Comparison of ENCODE assay signal across 15 cellular contexts in genomic region chr17:33039874-33040273, GRCh38. TPM values are rescaled to one million over a fixed set of nuclear protein-coding genes. Genes with fewer than 3 reads are reported as not detected.
DNase-seq lines count a peak whose midpoint lies in the region; ATAC-seq and TF ChIP-seq lines count a peak whose summit lies in the region.
"Had no signal": no experiment of that assay in that cellular context is flagged by ENCODE, and none has a peak within 500 bp of the region (broad histone marks: within the 10 kb centered on the region; RNA-seq: fewer than 3 reads in every experiment).

No MANE protein-coding gene starts in this region.

- no peak overlapping the region for H2AFZ ChIP-seq in osteoblast (ENCODE audit: low read length)
- H2AFZ ChIP-seq: neural progenitor cell had no signal

- no peak overlapping the region for H3K4me3 ChIP-seq in SK-N-MC
- no peak overlapping the region for H3K4me3 ChIP-seq in osteoblast (ENCODE audit: insufficient read depth, low read length)
- H3K4me3 ChIP-seq: neural progenitor cell, skin epidermis had no signal

- no peak for ATAC-seq in GM21786 (IDR thresholded peaks at IDR 0.05; ENCODE audit: unreplicated experiment)
- ATAC-seq: activated naive CD4-positive, alpha-beta T cell treated with anti-CD3 and anti-CD28 coated beads, Interleukin-2, amount 50 U/mL, for 72 hours had no signal

- H3K4me2 ChIP-seq in osteoblast (ENCODE audit: insufficient read depth, low read length): no peak overlapping the region
- H3K4me2 ChIP-seq: neural progenitor cell had no signal

- POLR2A ChIA-PET in GM10248 (lab: Yijun Ruan, JAX): no interaction called here

- H3K79me2 ChIP-seq in osteoblast (ENCODE audit: insufficient read depth, low read length): no peaks in the 10 kb centered on the region

- H3K27ac ChIP-seq in SK-N-MC (no peak overlapping the region), osteoblast (ENCODE audit: low read depth, low read length) (no peak overlapping the region)
- H3K27ac ChIP-seq: neural progenitor cell, skin epidermis, VCaP had no signal

- DNase-seq in ELR (ENCODE audit: low read depth): peak; percentile 20
- peak; percentile 34 for DNase-seq in SK-N-MC (ENCODE audit: low read depth, low spot score)
- peak; percentile 10 for DNase-seq in fibroblast of the conjunctiva (ENCODE audit: low read depth)
- DNase-seq in osteoblast (ENCODE audit: insufficient read length, low spot score, missing footprints): peak; percentile 83
- DNase-seq in GM10248 (ENCODE audit: extremely low spot score): no peak
- DNase-seq in dedifferentiated amniotic fluid mesenchymal stem cell (ENCODE audit: extremely low spot score): no peak
- no peak for DNase-seq in UCSD-AML1 (lab: John Stamatoyannopoulos, UW; ENCODE audit: unreplicated experiment)
- DNase-seq: KG1, NCI-H146 had no signal

- no peaks in the 10 kb centered on the region for H3K4me1 ChIP-seq in osteoblast (ENCODE audit: insufficient read depth, low read length)
- H3K4me1 ChIP-seq: neural progenitor cell had no signal

- H3K9me3 ChIP-seq in SK-N-MC (ENCODE audit: low read depth, low read length) (0 out of 2 replicates have a peak, but pooled peaks cover 3% of the 10 kb centered on the region), osteoblast (ENCODE audit: low read depth, low read length) (no peaks in the 10 kb centered on the region)

- CTCF ChIA-PET in GM10248 (lab: Yijun Ruan, JAX): interaction anchor here (0.7 kb wide), 1 partner anchor 10 kb away, joined by 3 read pairs; no protein-coding TSS in a partner anchor

- no peaks in the 10 kb centered on the region for H4K20me1 ChIP-seq in osteoblast (ENCODE audit: insufficient read depth, low read length)

- no peak overlapping the region for H3K9ac ChIP-seq in SK-N-MC (ENCODE audit: insufficient read length)
- H3K9ac ChIP-seq: neural progenitor cell had no signal

- no peaks in the 10 kb centered on the region for H3K36me3 ChIP-seq in SK-N-MC (ENCODE audit: insufficient read depth, low read length)
- H3K36me3 ChIP-seq in osteoblast (ENCODE audit: insufficient read depth, low read length): no peaks in the 10 kb centered on the region
- H3K36me3 ChIP-seq: neural progenitor cell had no signal

- H3K27me3 ChIP-seq in osteoblast (ENCODE audit: insufficient read depth, low read length): no peaks in the 10 kb centered on the region
- H3K27me3 ChIP-seq: neural progenitor cell had no signal

- TF ChIP-seq CTCF in osteoblast (IDR thresholded peaks at IDR 0.05; ENCODE audit: extremely low read depth, low read depth, low read length): no peak
- no peak for TF ChIP-seq CTCF in GM10248 (IDR thresholded peaks at IDR 0.05; ENCODE audit: control extremely low read depth, extremely low read depth, low read depth, missing control alignments)

RNA-seq across cellular contexts. Expression of gene SPACA3, which starts 48.2 kb away (rescaled TPM):
- total RNA-seq in osteoblast: not detected in 2 replicates
- total RNA-seq: activated naive CD4-positive, alpha-beta T cell treated with anti-CD3 and anti-CD28 coated beads, Interleukin-2, amount 50 U/mL, for 72 hours; lower leg skin had no signal

Comparison
In these comparisons a context has a peak if more than half of its experiments do, and no peak if none do; other contexts are left out.
1. DNase-seq: peak in ELR (single experiment), SK-N-MC (single experiment), fibroblast of the conjunctiva (single experiment) and osteoblast (single experiment); none in GM10248 (single experiment), dedifferentiated amniotic fluid mesenchymal stem cell (single experiment) and UCSD-AML1 (single experiment).